Comparison of ENCODE assay signal across 1 cellular context in the genomic region with DNA sequence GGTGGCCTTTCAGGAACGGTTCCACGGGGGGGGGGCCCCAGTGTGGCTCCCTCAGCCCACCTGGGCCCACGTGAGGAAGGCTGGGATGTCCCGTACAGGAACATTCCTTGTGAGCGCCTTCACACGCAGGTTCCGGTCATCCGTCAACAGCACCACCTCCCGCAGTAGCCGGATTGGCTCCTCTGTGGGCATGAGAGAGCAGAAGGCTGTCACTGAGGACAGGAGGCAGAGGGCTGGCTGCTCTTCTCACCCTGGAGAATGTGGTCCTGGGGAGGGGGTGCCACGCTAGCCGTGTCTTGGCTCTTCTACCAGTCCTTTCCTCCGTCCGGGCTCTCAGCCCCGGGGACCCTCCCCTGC.
TF ChIP-seq lines count a peak whose summit lies in the region.

No MANE protein-coding gene starts in this region.

TF ChIP-seq in HepG2, 621 proteins besides CTCF, POLR2A, EP300 and RAD21:
- no peak for TF ChIP-seq ZNF460 (CRISPR knock-in tag; IDR thresholded peaks at IDR 0.05; ENCODE audit: borderline replicate concordance)
- TF ChIP-seq RBAK (CRISPR knock-in tag; IDR thresholded peaks at IDR 0.05) = no peak
- no peak for TF ChIP-seq CBX1 (IDR thresholded peaks at IDR 0.05; ENCODE audit: low read depth)
- TF ChIP-seq, protein P1, sequence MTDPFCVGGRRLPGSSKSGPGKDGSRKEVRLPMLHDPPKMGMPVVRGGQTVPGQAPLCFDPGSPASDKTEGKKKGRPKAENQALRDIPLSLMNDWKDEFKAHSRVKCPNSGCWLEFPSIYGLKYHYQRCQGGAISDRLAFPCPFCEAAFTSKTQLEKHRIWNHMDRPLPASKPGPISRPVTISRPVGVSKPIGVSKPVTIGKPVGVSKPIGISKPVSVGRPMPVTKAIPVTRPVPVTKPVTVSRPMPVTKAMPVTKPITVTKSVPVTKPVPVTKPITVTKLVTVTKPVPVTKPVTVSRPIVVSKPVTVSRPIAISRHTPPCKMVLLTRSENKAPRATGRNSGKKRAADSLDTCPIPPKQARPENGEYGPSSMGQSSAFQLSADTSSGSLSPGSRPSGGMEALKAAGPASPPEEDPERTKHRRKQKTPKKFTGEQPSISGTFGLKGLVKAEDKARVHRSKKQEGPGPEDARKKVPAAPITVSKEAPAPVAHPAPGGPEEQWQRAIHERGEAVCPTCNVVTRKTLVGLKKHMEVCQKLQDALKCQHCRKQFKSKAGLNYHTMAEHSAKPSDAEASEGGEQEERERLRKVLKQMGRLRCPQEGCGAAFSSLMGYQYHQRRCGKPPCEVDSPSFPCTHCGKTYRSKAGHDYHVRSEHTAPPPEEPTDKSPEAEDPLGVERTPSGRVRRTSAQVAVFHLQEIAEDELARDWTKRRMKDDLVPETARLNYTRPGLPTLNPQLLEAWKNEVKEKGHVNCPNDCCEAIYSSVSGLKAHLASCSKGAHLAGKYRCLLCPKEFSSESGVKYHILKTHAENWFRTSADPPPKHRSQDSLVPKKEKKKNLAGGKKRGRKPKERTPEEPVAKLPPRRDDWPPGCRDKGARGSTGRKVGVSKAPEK (CRISPR knock-in tag; IDR thresholded peaks at IDR 0.05; ENCODE audit: borderline replicate concordance) = no peak
- TF ChIP-seq ARID2 (CRISPR knock-in tag; IDR thresholded peaks at IDR 0.05; ENCODE audit: borderline replicate concordance) = no peak
- TF ChIP-seq ESRRA (CRISPR knock-in tag; IDR thresholded peaks at IDR 0.05; ENCODE audit: low read depth) = no peak
- TF ChIP-seq SRSF1 (optimal IDR thresholded peaks at IDR 0.05; ENCODE audit: low read depth, low read length) = no peak
- no peak for TF ChIP-seq ZNF841 (CRISPR knock-in tag; IDR thresholded peaks at IDR 0.05; ENCODE audit: borderline replicate concordance)
- TF ChIP-seq CCAR2 (optimal IDR thresholded peaks at IDR 0.05; ENCODE audit: low read depth, low read length) = no peak
- TF ChIP-seq SOX6 (IDR thresholded peaks at IDR 0.05) = no peak
- no peak for TF ChIP-seq SOX6 (CRISPR knock-in tag; IDR thresholded peaks at IDR 0.05)
- TF ChIP-seq ZNF20 (CRISPR knock-in tag; IDR thresholded peaks at IDR 0.05) = no peak
TF ChIP-seq in HepG2: peak in this region for 0.
